Comparison of ENCODE assay signal across 2 cellular contexts in genomic region chr13:33645591-33646554, GRCh38.
TF ChIP-seq lines count a peak whose summit lies in the region.

No MANE protein-coding gene starts in this region.

TF ChIP-seq in GM23338, 12 proteins besides CTCF, POLR2A, EP300 and RAD21:
- TF ChIP-seq STAT1 (IDR thresholded peaks at IDR 0.05; ENCODE audit: unreplicated experiment): no peak
- no peak for TF ChIP-seq CREB1 (CRISPR knock-in tag; IDR thresholded peaks at IDR 0.05; ENCODE audit: low read depth)
- TF ChIP-seq JUNB (IDR thresholded peaks at IDR 0.05; ENCODE audit: unreplicated experiment): no peak
- no peak for TF ChIP-seq EZH2 (IDR thresholded peaks at IDR 0.05; ENCODE audit: low read depth, unreplicated experiment)
- no peak for TF ChIP-seq REST (IDR thresholded peaks at IDR 0.05; ENCODE audit: unreplicated experiment)
- no peak for TF ChIP-seq EZH2phosphoT487 (IDR thresholded peaks at IDR 0.05; ENCODE audit: unreplicated experiment)
- TF ChIP-seq, protein P1, sequence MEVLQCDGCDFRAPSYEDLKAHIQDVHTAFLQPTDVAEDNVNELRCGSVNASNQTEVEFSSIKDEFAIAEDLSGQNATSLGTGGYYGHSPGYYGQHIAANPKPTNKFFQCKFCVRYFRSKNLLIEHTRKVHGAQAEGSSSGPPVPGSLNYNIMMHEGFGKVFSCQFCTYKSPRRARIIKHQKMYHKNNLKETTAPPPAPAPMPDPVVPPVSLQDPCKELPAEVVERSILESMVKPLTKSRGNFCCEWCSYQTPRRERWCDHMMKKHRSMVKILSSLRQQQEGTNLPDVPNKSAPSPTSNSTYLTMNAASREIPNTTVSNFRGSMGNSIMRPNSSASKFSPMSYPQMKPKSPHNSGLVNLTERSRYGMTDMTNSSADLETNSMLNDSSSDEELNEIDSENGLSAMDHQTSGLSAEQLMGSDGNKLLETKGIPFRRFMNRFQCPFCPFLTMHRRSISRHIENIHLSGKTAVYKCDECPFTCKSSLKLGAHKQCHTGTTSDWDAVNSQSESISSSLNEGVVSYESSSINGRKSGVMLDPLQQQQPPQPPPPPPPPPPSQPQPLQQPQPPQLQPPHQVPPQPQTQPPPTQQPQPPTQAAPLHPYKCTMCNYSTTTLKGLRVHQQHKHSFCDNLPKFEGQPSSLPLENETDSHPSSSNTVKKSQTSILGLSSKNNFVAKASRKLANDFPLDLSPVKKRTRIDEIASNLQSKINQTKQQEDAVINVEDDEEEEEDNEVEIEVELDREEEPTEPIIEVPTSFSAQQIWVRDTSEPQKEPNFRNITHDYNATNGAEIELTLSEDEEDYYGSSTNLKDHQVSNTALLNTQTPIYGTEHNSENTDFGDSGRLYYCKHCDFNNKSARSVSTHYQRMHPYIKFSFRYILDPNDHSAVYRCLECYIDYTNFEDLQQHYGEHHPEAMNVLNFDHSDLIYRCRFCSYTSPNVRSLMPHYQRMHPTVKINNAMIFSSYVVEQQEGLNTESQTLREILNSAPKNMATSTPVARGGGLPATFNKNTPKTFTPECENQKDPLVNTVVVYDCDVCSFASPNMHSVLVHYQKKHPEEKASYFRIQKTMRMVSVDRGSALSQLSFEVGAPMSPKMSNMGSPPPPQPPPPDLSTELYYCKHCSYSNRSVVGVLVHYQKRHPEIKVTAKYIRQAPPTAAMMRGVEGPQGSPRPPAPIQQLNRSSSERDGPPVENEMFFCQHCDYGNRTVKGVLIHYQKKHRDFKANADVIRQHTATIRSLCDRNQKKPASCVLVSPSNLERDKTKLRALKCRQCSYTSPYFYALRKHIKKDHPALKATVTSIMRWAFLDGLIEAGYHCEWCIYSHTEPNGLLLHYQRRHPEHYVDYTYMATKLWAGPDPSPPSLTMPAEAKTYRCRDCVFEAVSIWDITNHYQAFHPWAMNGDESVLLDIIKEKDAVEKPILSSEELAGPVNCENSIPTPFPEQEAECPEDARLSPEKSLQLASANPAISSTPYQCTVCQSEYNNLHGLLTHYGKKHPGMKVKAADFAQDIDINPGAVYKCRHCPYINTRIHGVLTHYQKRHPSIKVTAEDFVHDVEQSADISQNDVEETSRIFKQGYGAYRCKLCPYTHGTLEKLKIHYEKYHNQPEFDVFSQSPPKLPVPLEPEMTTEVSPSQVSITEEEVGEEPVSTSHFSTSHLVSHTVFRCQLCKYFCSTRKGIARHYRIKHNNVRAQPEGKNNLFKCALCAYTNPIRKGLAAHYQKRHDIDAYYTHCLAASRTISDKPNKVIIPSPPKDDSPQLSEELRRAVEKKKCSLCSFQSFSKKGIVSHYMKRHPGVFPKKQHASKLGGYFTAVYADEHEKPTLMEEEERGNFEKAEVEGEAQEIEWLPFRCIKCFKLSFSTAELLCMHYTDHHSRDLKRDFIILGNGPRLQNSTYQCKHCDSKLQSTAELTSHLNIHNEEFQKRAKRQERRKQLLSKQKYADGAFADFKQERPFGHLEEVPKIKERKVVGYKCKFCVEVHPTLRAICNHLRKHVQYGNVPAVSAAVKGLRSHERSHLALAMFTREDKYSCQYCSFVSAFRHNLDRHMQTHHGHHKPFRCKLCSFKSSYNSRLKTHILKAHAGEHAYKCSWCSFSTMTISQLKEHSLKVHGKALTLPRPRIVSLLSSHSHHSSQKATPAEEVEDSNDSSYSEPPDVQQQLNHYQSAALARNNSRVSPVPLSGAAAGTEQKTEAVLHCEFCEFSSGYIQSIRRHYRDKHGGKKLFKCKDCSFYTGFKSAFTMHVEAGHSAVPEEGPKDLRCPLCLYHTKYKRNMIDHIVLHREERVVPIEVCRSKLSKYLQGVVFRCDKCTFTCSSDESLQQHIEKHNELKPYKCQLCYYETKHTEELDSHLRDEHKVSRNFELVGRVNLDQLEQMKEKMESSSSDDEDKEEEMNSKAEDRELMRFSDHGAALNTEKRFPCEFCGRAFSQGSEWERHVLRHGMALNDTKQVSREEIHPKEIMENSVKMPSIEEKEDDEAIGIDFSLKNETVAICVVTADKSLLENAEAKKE (CRISPR knock-in tag; IDR thresholded peaks at IDR 0.05): no peak
- TF ChIP-seq ZNF114 (CRISPR knock-in tag; IDR thresholded peaks at IDR 0.05): no peak

TF ChIP-seq in GM12878, 131 proteins besides CTCF, POLR2A, EP300 and RAD21:
- TF ChIP-seq ZNF384 (IDR thresholded peaks at IDR 0.05; ENCODE audit: borderline replicate concordance, low read depth, low read length) (no peak), TCF3 (IDR thresholded peaks at IDR 0.05; ENCODE audit: borderline replicate concordance, insufficient read depth, low read depth, low read length) (no peak), GATAD2B (conservative IDR thresholded peaks at IDR 0.05; ENCODE audit: low read depth) (no peak), BCL3 (IDR thresholded peaks at IDR 0.05; ENCODE audit: borderline replicate concordance, insufficient read depth, low read depth, low read length, poor library complexity, severe bottlenecking) (peak; percentile 75), TAF1 (IDR thresholded peaks at IDR 0.05; ENCODE audit: borderline replicate concordance, low read depth, low read length) (no peak), HDAC6 (IDR thresholded peaks at IDR 0.05; ENCODE audit: unreplicated experiment) (no peak), PML (IDR thresholded peaks at IDR 0.05; ENCODE audit: low read length) (no peak)
- TF ChIP-seq, protein P2, sequence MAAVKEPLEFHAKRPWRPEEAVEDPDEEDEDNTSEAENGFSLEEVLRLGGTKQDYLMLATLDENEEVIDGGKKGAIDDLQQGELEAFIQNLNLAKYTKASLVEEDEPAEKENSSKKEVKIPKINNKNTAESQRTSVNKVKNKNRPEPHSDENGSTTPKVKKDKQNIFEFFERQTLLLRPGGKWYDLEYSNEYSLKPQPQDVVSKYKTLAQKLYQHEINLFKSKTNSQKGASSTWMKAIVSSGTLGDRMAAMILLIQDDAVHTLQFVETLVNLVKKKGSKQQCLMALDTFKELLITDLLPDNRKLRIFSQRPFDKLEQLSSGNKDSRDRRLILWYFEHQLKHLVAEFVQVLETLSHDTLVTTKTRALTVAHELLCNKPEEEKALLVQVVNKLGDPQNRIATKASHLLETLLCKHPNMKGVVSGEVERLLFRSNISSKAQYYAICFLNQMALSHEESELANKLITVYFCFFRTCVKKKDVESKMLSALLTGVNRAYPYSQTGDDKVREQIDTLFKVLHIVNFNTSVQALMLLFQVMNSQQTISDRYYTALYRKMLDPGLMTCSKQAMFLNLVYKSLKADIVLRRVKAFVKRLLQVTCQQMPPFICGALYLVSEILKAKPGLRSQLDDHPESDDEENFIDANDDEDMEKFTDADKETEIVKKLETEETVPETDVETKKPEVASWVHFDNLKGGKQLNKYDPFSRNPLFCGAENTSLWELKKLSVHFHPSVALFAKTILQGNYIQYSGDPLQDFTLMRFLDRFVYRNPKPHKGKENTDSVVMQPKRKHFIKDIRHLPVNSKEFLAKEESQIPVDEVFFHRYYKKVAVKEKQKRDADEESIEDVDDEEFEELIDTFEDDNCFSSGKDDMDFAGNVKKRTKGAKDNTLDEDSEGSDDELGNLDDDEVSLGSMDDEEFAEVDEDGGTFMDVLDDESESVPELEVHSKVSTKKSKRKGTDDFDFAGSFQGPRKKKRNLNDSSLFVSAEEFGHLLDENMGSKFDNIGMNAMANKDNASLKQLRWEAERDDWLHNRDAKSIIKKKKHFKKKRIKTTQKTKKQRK (IDR thresholded peaks at IDR 0.05; ENCODE audit: low read depth, low read length): no peak
